Comparison of ENCODE assay signal across 1 cellular context in the genomic region with DNA sequence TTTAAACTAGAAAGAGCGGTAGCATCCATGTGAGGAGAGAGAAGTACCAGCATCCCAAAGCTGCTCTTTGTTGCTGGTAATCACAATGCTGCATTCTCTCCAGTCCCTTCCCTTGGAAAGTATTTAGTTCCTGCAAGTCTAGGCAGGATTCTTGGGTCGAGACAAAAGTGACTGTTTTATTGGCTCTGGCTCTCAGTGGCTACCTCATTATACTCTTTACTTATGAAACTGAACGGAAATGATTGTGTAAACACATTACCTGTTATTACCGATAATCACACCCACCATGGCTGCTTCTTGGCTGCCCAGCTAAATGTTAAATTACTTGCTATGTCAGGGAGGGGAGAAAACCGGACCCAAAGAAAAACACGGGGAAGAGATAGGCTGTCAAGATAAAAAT.
TF ChIP-seq lines count a peak whose summit lies in the region.

No MANE protein-coding gene starts in this region.

TF ChIP-seq in HEK293, 187 proteins besides CTCF, POLR2A, EP300 and RAD21 (continued from another document):
- TF ChIP-seq YY2 (tag by site-specific recombination; IDR thresholded peaks at IDR 0.05): no peak
- peak; percentile 70; the same call in 1 of the 2 replicates for TF ChIP-seq ZNF843 (tag by site-specific recombination; IDR thresholded peaks at IDR 0.05)
- 0 out of 2 replicates have a peak, but pooled peaks have one; percentile 14 for TF ChIP-seq PRDM10 (tag by site-specific recombination; IDR thresholded peaks at IDR 0.05)
- TF ChIP-seq ZNF701 (tag by site-specific recombination; IDR thresholded peaks at IDR 0.05): no peak
- no peak for TF ChIP-seq EGR2 (tag by site-specific recombination; IDR thresholded peaks at IDR 0.05; ENCODE audit: low read depth)
- 0 out of 2 replicates have a peak, but pooled peaks have one; percentile 20 for TF ChIP-seq ZBTB17 (tag by site-specific recombination; IDR thresholded peaks at IDR 0.05)
- TF ChIP-seq, protein P1, sequence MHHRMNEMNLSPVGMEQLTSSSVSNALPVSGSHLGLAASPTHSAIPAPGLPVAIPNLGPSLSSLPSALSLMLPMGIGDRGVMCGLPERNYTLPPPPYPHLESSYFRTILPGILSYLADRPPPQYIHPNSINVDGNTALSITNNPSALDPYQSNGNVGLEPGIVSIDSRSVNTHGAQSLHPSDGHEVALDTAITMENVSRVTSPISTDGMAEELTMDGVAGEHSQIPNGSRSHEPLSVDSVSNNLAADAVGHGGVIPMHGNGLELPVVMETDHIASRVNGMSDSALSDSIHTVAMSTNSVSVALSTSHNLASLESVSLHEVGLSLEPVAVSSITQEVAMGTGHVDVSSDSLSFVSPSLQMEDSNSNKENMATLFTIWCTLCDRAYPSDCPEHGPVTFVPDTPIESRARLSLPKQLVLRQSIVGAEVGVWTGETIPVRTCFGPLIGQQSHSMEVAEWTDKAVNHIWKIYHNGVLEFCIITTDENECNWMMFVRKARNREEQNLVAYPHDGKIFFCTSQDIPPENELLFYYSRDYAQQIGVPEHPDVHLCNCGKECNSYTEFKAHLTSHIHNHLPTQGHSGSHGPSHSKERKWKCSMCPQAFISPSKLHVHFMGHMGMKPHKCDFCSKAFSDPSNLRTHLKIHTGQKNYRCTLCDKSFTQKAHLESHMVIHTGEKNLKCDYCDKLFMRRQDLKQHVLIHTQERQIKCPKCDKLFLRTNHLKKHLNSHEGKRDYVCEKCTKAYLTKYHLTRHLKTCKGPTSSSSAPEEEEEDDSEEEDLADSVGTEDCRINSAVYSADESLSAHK (tag by site-specific recombination; IDR thresholded peaks at IDR 0.05): peak; percentile 84
- peak; percentile 96 for TF ChIP-seq HOXD13 (CRISPR knock-in tag; IDR thresholded peaks at IDR 0.05; ENCODE audit: borderline replicate concordance)
- no peak for TF ChIP-seq ZSCAN30 (tag by site-specific recombination; IDR thresholded peaks at IDR 0.05)
- peak; percentile 88 for TF ChIP-seq OSR2 (tag by site-specific recombination; IDR thresholded peaks at IDR 0.05)
- no peak for TF ChIP-seq ZNF558 (tag by site-specific recombination; IDR thresholded peaks at IDR 0.05)
- TF ChIP-seq FEZF1 (tag by site-specific recombination; IDR thresholded peaks at IDR 0.05): peak; percentile 89
- no peak for TF ChIP-seq ZNF654 (tag by site-specific recombination; IDR thresholded peaks at IDR 0.05; ENCODE audit: low read depth)
- TF ChIP-seq, protein P2, sequence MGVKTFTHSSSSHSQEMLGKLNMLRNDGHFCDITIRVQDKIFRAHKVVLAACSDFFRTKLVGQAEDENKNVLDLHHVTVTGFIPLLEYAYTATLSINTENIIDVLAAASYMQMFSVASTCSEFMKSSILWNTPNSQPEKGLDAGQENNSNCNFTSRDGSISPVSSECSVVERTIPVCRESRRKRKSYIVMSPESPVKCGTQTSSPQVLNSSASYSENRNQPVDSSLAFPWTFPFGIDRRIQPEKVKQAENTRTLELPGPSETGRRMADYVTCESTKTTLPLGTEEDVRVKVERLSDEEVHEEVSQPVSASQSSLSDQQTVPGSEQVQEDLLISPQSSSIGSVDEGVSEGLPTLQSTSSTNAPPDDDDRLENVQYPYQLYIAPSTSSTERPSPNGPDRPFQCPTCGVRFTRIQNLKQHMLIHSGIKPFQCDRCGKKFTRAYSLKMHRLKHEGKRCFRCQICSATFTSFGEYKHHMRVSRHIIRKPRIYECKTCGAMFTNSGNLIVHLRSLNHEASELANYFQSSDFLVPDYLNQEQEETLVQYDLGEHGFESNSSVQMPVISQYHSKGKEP (tag by site-specific recombination; IDR thresholded peaks at IDR 0.05): 0 out of 2 replicates have a peak, but pooled peaks have one; percentile 36
- TF ChIP-seq ZNF16 (tag by site-specific recombination; IDR thresholded peaks at IDR 0.05; ENCODE audit: low read depth): no peak
- peak; percentile 90 for TF ChIP-seq SP7 (tag by site-specific recombination; IDR thresholded peaks at IDR 0.05)
- peak; percentile 35; the same call in 1 of the 2 replicates for TF ChIP-seq PRDM1 (tag by site-specific recombination; IDR thresholded peaks at IDR 0.05)
- TF ChIP-seq PRDM6 (tag by site-specific recombination; IDR thresholded peaks at IDR 0.05): peak; percentile 41
- TF ChIP-seq TCF7L2 (IDR thresholded peaks at IDR 0.05; ENCODE audit: borderline replicate concordance, low read depth, low read length): peak; percentile 89
- TF ChIP-seq ZNF133 (tag by site-specific recombination; IDR thresholded peaks at IDR 0.05): no peak
- TF ChIP-seq ZNF629 (tag by site-specific recombination; IDR thresholded peaks at IDR 0.05): 0 out of 2 replicates have a peak, but pooled peaks have one; percentile 34
